13 cellular contexts compared by ENCODE assay signal in genomic region chr5:107149243-107149642, GRCh38.
A peak's percentile ranks its signal among the peaks of the same experiment; 100 is the strongest.
DNase-seq lines count a peak whose midpoint lies in the region; ATAC-seq and TF ChIP-seq lines count a peak whose summit lies in the region.
"Had no signal": no experiment of that assay in that cellular context is flagged by ENCODE, and none has a peak within 500 bp of the region (broad histone marks: within the 10 kb centered on the region; RNA-seq: fewer than 3 reads in every experiment).

No MANE protein-coding gene starts in this region.

- in situ Hi-C loops in KBM-7 (cut with MboI; ENCODE audit: low pct_unique_long_range_greater_than_20kb, low sequenced_read_pairs), result no loop called here

- TF ChIP-seq CTCF in tibial artery (IDR thresholded peaks at IDR 0.05), result no peak

- intact Hi-C loops in tibial artery (cut with DNase I; ENCODE audit: low total_unique reads), result no loop called here
- intact Hi-C loops in posterior cingulate gyrus (cut with DNase I), result no loop called here

- no peak overlapping the region for H3K27ac ChIP-seq in tibial artery
- H3K27ac ChIP-seq: transverse colon had no signal

- H3K27me3 ChIP-seq in tibial artery, result no peaks in the 10 kb centered on the region
- H3K27me3 ChIP-seq: transverse colon had no signal

- no peak overlapping the region for H3K4me3 ChIP-seq in tibial artery
- H3K4me3 ChIP-seq: transverse colon had no signal

- H3K36me3 ChIP-seq in tibial artery, result no peaks in the 10 kb centered on the region
- H3K36me3 ChIP-seq: transverse colon had no signal

- H3K9me3 ChIP-seq in tibial artery, result no peaks in the 10 kb centered on the region
- H3K9me3 ChIP-seq: transverse colon had no signal

- peaks cover 0 to 20% (median 0%) of the 10 kb centered on the region in 4 donors for H3K4me1 ChIP-seq in tibial artery
- H3K4me1 ChIP-seq: transverse colon had no signal

- DNase-seq in tibial artery (no peak), KBM-7 (no peak), germinal center (ENCODE audit: low spot score) (no peak), posterior cingulate gyrus (no peak)
- DNase-seq: activated CD4-positive, alpha-beta T cell treated with anti-CD3 and anti-CD28 coated beads, Interleukin-2, amount 50 U/mL, for 48 hours; activated naive CD4-positive, alpha-beta T cell treated with anti-CD3 and anti-CD28 coated beads, Interleukin-2, amount 10 ng/mL, durations not matched to agents 7 days and 5 days; C1 segment of cervical spinal cord; NCI-H1436 treated with DMSO at 0.1 percent for 48 hours; transverse colon had no signal

- ATAC-seq in GM18517 (IDR thresholded peaks at IDR 0.05; ENCODE audit: unreplicated experiment) (peak; percentile 92), GM21360 (IDR thresholded peaks at IDR 0.05; ENCODE audit: unreplicated experiment) (peak; percentile 94), HG02943 (IDR thresholded peaks at IDR 0.05; ENCODE audit: low read depth, unreplicated experiment) (peak; percentile 85), HG03571 (IDR thresholded peaks at IDR 0.05; ENCODE audit: unreplicated experiment) (peak; percentile 94)
